ENCODE assay signal across 20 cellular contexts in genomic region chr14:97891515-97891914, GRCh38.
A peak's percentile ranks its signal among the peaks of the same experiment; 100 is the strongest.
DNase-seq lines count a peak whose midpoint lies in the region; ATAC-seq and TF ChIP-seq lines count a peak whose summit lies in the region.
"Had no signal": no experiment of that assay in that cellular context is flagged by ENCODE, and none has a peak within 500 bp of the region (broad histone marks: within the 10 kb centered on the region; RNA-seq: fewer than 3 reads in every experiment).

No MANE protein-coding gene starts in this region.

- ATAC-seq in GM23338 (peak; percentile 57), WTC11 (peak; percentile 67)
- ATAC-seq: A549 had no signal

- CTCF ChIA-PET in WTC11 (lab: Charles Lee) = no interaction called here

- peaks cover 12% of the 10 kb centered on the region; the same call in 1 of the 2 replicates for H3K9me2 ChIP-seq in GM23338 (ENCODE audit: insufficient read depth)

- H4K20me1 ChIP-seq in GM23338 (replicated peaks; ENCODE audit: insufficient read depth) = no peaks in the 10 kb centered on the region
- no peaks in the 10 kb centered on the region for H4K20me1 ChIP-seq in neural progenitor cell (ENCODE audit: low read depth)
- H4K20me1 ChIP-seq: BLaER1 treated with 17β-estradiol and CSF1 and Interleukin-3, amounts not matched to agents 10 nM and 100 nM had no signal

- no peak overlapping the region for H3K9ac ChIP-seq in neural progenitor cell
- H3K9ac ChIP-seq: BLaER1 treated with 17β-estradiol and CSF1 and Interleukin-3, amounts not matched to agents 10 nM and 100 nM had no signal

- H3K4me3 Mint-ChIP-seq in GM23338 = no peak overlapping the region; the same call in 2 of the 3 replicates
- no peak overlapping the region for H3K4me3 Mint-ChIP-seq in WTC11
- H3K4me3 Mint-ChIP-seq in neural progenitor cell = no peak overlapping the region
- H3K4me3 Mint-ChIP-seq: CD14-positive monocyte; CD4-positive, alpha-beta T cell; CD8-positive, alpha-beta memory T cell; HFFc6 had no signal

- H3K27ac Mint-ChIP-seq in GM23338 (peak overlapping the region; percentile 63), WTC11 (peak overlapping the region; percentile 46), neural progenitor cell (peak overlapping the region; percentile 10)
- H3K27ac Mint-ChIP-seq: CD14-positive monocyte; CD4-positive, alpha-beta T cell; HFFc6 had no signal

- TF ChIP-seq CTCF in GM23338 (conservative IDR thresholded peaks at IDR 0.05; ENCODE audit: low read depth in 2 of 2) (no peak), WTC11 (IDR thresholded peaks at IDR 0.05) (no peak), neural progenitor cell (IDR thresholded peaks at IDR 0.05) (no peak), left ventricle myocardium inferior (IDR thresholded peaks at IDR 0.05; ENCODE audit: borderline replicate concordance) (no peak)

- H3K9me3 Mint-ChIP-seq in GM23338 = no peaks in the 10 kb centered on the region; the same call in 2 of the 3 replicates
- peaks cover 17% of the 10 kb centered on the region for H3K9me3 Mint-ChIP-seq in WTC11
- H3K9me3 Mint-ChIP-seq in neural progenitor cell = no peaks in the 10 kb centered on the region
- H3K9me3 Mint-ChIP-seq: CD4-positive, alpha-beta T cell had no signal

- intact Hi-C loops in left ventricle myocardium inferior (cut with micrococcal nuclease) = no loop called here

- no peaks in the 10 kb centered on the region for H3K27me3 ChIP-seq in GM23338 (ENCODE audit: insufficient read depth)
- H3K27me3 ChIP-seq in neural progenitor cell = no peaks in the 10 kb centered on the region
- H3K27me3 ChIP-seq in left ventricle myocardium inferior (ENCODE audit: low read depth) = peaks cover 8% of the 10 kb centered on the region
- H3K27me3 ChIP-seq: BE2C; BLaER1 treated with 17β-estradiol and CSF1 and Interleukin-3, amounts not matched to agents 10 nM and 100 nM had no signal

- peaks cover 13% of the 10 kb centered on the region; the same call in 1 of the 2 replicates for H3K4me1 ChIP-seq in GM23338 (ENCODE audit: insufficient read depth)
- H3K4me1 ChIP-seq in neural progenitor cell = peaks cover 3% of the 10 kb centered on the region
- no peaks in the 10 kb centered on the region for H3K4me1 ChIP-seq in left ventricle myocardium inferior
- H3K4me1 ChIP-seq: A549; BE2C; BLaER1 treated with 17β-estradiol and CSF1 and Interleukin-3, amounts not matched to agents 10 nM and 100 nM; HAP-1 had no signal

- DNase-seq in GM23338 (ENCODE audit: low spot score) = peak; percentile 14
- DNase-seq in WTC11 (ENCODE audit: low spot score) = no peak
- no peak for DNase-seq in neural progenitor cell (ENCODE audit: low spot score)
- no peak for DNase-seq in GM19240 (ENCODE audit: insufficient read length, low spot score)
- no peak for DNase-seq in NCI-H187 treated with DMSO at 0.1 percent for 48 hours (lab: John Stamatoyannopoulos, UW)
- no peak for DNase-seq in left ventricle myocardium inferior
- DNase-seq: 8988T; ACHN; AML-193; BE2C; CD4-positive, alpha-beta T cell; CD8-positive, alpha-beta memory T cell; DMS 273 treated with DMSO at 0.1 percent for 48 hours; DMS79; GF-D8; HFFc6 had no signal

- no peaks in the 10 kb centered on the region for H3K27me3 Mint-ChIP-seq in GM23338 (ENCODE audit: insufficient read depth, low read depth, poor library complexity)
- H3K27me3 Mint-ChIP-seq in WTC11 (ENCODE audit: low read depth) = no peaks in the 10 kb centered on the region
- peaks cover 4% of the 10 kb centered on the region for H3K27me3 Mint-ChIP-seq in neural progenitor cell (ENCODE audit: insufficient read depth, low read depth)
- H3K27me3 Mint-ChIP-seq: CD4-positive, alpha-beta T cell had no signal

- H3K4me2 ChIP-seq in GM23338 = no peak overlapping the region; the same call in 1 of the 2 replicates
- no peak overlapping the region for H3K4me2 ChIP-seq in neural progenitor cell
- H3K4me2 ChIP-seq: A549; BLaER1 treated with 17β-estradiol and CSF1 and Interleukin-3, amounts not matched to agents 10 nM and 100 nM had no signal

- no peaks in the 10 kb centered on the region for H3K79me2 ChIP-seq in GM23338 (replicated peaks; ENCODE audit: insufficient read depth)
- H3K79me2 ChIP-seq in neural progenitor cell (ENCODE audit: low read depth) = no peaks in the 10 kb centered on the region

- H3K4me3 ChIP-seq in GM23338 (no peak overlapping the region), neural progenitor cell (no peak overlapping the region), left ventricle myocardium inferior (no peak overlapping the region)
- H3K4me3 ChIP-seq: A549; BLaER1 treated with 17β-estradiol and CSF1 and Interleukin-3, amounts not matched to agents 10 nM and 100 nM; HAP-1 had no signal

- H3F3A ChIP-seq in GM23338 (replicated peaks; ENCODE audit: low read depth) = no peaks in the 10 kb centered on the region
- no peaks in the 10 kb centered on the region for H3F3A ChIP-seq in neural progenitor cell (ENCODE audit: low read depth)

- H3K9me3 ChIP-seq in neural progenitor cell (ENCODE audit: low read depth) = no peaks in the 10 kb centered on the region
- H3K9me3 ChIP-seq in left ventricle myocardium inferior (replicated peaks) = peaks cover 5% of the 10 kb centered on the region
- H3K9me3 ChIP-seq: A549, BE2C, HAP-1 had no signal

- H3K27ac ChIP-seq in GM23338 (ENCODE audit: low read depth) (no peak overlapping the region), neural progenitor cell (no peak overlapping the region), left ventricle myocardium inferior (replicated peaks) (no peak overlapping the region)
- H3K27ac ChIP-seq: A549; BLaER1 treated with 17β-estradiol and CSF1 and Interleukin-3, amounts not matched to agents 10 nM and 100 nM had no signal

- H2AFZ ChIP-seq in GM23338 (no peak overlapping the region), neural progenitor cell (replicated peaks) (no peak overlapping the region)

- H3K36me3 Mint-ChIP-seq in GM23338 (ENCODE audit: low read depth) = no peaks in the 10 kb centered on the region
- no peaks in the 10 kb centered on the region for H3K36me3 Mint-ChIP-seq in WTC11
- H3K36me3 Mint-ChIP-seq in neural progenitor cell = no peaks in the 10 kb centered on the region
- H3K36me3 Mint-ChIP-seq: CD14-positive monocyte had no signal

- peaks cover 18% of the 10 kb centered on the region for H3K4me1 Mint-ChIP-seq in GM23338
- peaks cover 20% of the 10 kb centered on the region for H3K4me1 Mint-ChIP-seq in WTC11
- H3K4me1 Mint-ChIP-seq in neural progenitor cell = peaks cover 12% of the 10 kb centered on the region
- H3K4me1 Mint-ChIP-seq: CD14-positive monocyte; CD8-positive, alpha-beta memory T cell had no signal

- POLR2A ChIA-PET in WTC11 (lab: Charles Lee) = no interaction called here

- H3K36me3 ChIP-seq in GM23338 (ENCODE audit: insufficient read depth) = no peaks in the 10 kb centered on the region
- H3K36me3 ChIP-seq in neural progenitor cell = no peaks in the 10 kb centered on the region
- H3K36me3 ChIP-seq in left ventricle myocardium inferior = no peaks in the 10 kb centered on the region
- H3K36me3 ChIP-seq: BE2C; BLaER1 treated with 17β-estradiol and CSF1 and Interleukin-3, amounts not matched to agents 10 nM and 100 nM; HAP-1 had no signal

TF ChIP-seq in WTC11, 78 proteins besides CTCF, POLR2A, EP300 and RAD21 (continues in another document):
- TF ChIP-seq PRRX2 (CRISPR knock-in tag; IDR thresholded peaks at IDR 0.05) = no peak
- TF ChIP-seq E2F4 (CRISPR knock-in tag; IDR thresholded peaks at IDR 0.05; ENCODE audit: borderline replicate concordance, low read depth) = no peak
- no peak for TF ChIP-seq OVOL2 (CRISPR knock-in tag; IDR thresholded peaks at IDR 0.05; ENCODE audit: borderline replicate concordance)
- TF ChIP-seq RELA (CRISPR knock-in tag; IDR thresholded peaks at IDR 0.05; ENCODE audit: borderline replicate concordance) = no peak
- TF ChIP-seq USF1 (CRISPR knock-in tag; IDR thresholded peaks at IDR 0.05) = no peak
- TF ChIP-seq ZNF423 (CRISPR knock-in tag; IDR thresholded peaks at IDR 0.05) = no peak
- no peak for TF ChIP-seq ZMAT4 (CRISPR knock-in tag; IDR thresholded peaks at IDR 0.05)
- no peak for TF ChIP-seq JUN (CRISPR knock-in tag; IDR thresholded peaks at IDR 0.05)
- TF ChIP-seq FOXJ3 (CRISPR knock-in tag; IDR thresholded peaks at IDR 0.05; ENCODE audit: borderline replicate concordance) = no peak
- TF ChIP-seq FOXK1 (CRISPR knock-in tag; IDR thresholded peaks at IDR 0.05) = no peak
- no peak for TF ChIP-seq ATF3 (CRISPR knock-in tag; conservative IDR thresholded peaks at IDR 0.05)
- no peak for TF ChIP-seq NFATC4 (CRISPR knock-in tag; IDR thresholded peaks at IDR 0.05)
- no peak for TF ChIP-seq SP1 (CRISPR knock-in tag; conservative IDR thresholded peaks at IDR 0.05)
- no peak for TF ChIP-seq SOX15 (CRISPR knock-in tag; IDR thresholded peaks at IDR 0.05)

Comparison
In these comparisons a context has a peak if more than half of its experiments do, and no peak if none do; other contexts are left out.
1. H3K27ac Mint-ChIP-seq: peak in every context shown above with its lines; median percentile 63 in GM23338; 46 in WTC11; 10 in neural progenitor cell.